10 cellular contexts compared by ENCODE assay signal in genomic region chr12:106985479-106985878, GRCh38. TPM values are rescaled to one million over a fixed set of nuclear protein-coding genes. Genes with fewer than 3 reads are reported as not detected.
DNase-seq lines count a peak whose midpoint lies in the region; ATAC-seq and TF ChIP-seq lines count a peak whose summit lies in the region.
"Had no signal": no experiment of that assay in that cellular context is flagged by ENCODE, and none has a peak within 500 bp of the region (broad histone marks: within the 10 kb centered on the region; RNA-seq: fewer than 3 reads in every experiment).

No MANE protein-coding gene starts in this region.

- H3K27ac ChIP-seq in VCaP (peak overlapping the region; percentile 84; the same call in 1 of the 2 replicates), lower lobe of right lung (no peak overlapping the region), subcutaneous abdominal adipose tissue (ENCODE audit: low read depth, low read length) (no peak overlapping the region)

- no peaks in the 10 kb centered on the region for H3K27me3 ChIP-seq in lower lobe of right lung (ENCODE audit: low read depth)
- no peaks in the 10 kb centered on the region for H3K27me3 ChIP-seq in subcutaneous abdominal adipose tissue (ENCODE audit: control insufficient read depth in 5 of 5, insufficient read depth in 4 of 5, low read length in 5 of 5)

- H3K4me3 ChIP-seq in lower lobe of right lung = peak overlapping the region; percentile 81
- peak overlapping the region in 4 of 5 donors; percentile 2 to 89 (median 50) for H3K4me3 ChIP-seq in subcutaneous abdominal adipose tissue (ENCODE audit: low read depth in 1 of 5, low read length in 5 of 5)

- peaks cover 48% of the 10 kb centered on the region for H3K4me1 Mint-ChIP-seq in activated naive CD8-positive, alpha-beta T cell (ENCODE audit: low read depth)
- peaks cover 47% of the 10 kb centered on the region for H3K4me1 Mint-ChIP-seq in activated naive CD8-positive, alpha-beta T cell treated with anti-CD3 and anti-CD28 coated beads, Interleukin-2, amount 50 U/mL, for 24 hours

- H3K9me3 Mint-ChIP-seq in activated naive CD8-positive, alpha-beta T cell (ENCODE audit: low read depth) = peaks cover 8% of the 10 kb centered on the region
- peaks cover 12% of the 10 kb centered on the region for H3K9me3 Mint-ChIP-seq in activated naive CD8-positive, alpha-beta T cell treated with anti-CD3 and anti-CD28 coated beads, Interleukin-2, amount 50 U/mL, for 24 hours

- ATAC-seq in activated naive CD8-positive, alpha-beta T cell treated with anti-CD3 and anti-CD28 coated beads, Interleukin-2, amount 50 U/mL, for 24 hours = no peak
- ATAC-seq in lower lobe of right lung = no peak
- no peak for ATAC-seq in HG02973 (IDR thresholded peaks at IDR 0.05; ENCODE audit: unreplicated experiment)

- no peaks in the 10 kb centered on the region for H3K27me3 Mint-ChIP-seq in activated naive CD8-positive, alpha-beta T cell
- no peaks in the 10 kb centered on the region for H3K27me3 Mint-ChIP-seq in activated naive CD8-positive, alpha-beta T cell treated with anti-CD3 and anti-CD28 coated beads, Interleukin-2, amount 50 U/mL, for 24 hours

- peaks cover 27% of the 10 kb centered on the region for H3K4me1 ChIP-seq in lower lobe of right lung
- peaks cover 2 to 26% (median 22%) of the 10 kb centered on the region in 5 donors for H3K4me1 ChIP-seq in subcutaneous abdominal adipose tissue (ENCODE audit: control insufficient read depth in 5 of 5, insufficient read depth in 5 of 5, low read length in 5 of 5)

- H3K4me3 Mint-ChIP-seq in activated naive CD8-positive, alpha-beta T cell = peak overlapping the region; percentile 94
- H3K4me3 Mint-ChIP-seq in activated naive CD8-positive, alpha-beta T cell treated with anti-CD3 and anti-CD28 coated beads, Interleukin-2, amount 50 U/mL, for 24 hours = no peak overlapping the region

- no peak overlapping the region for H3K27ac Mint-ChIP-seq in activated naive CD8-positive, alpha-beta T cell
- no peak overlapping the region for H3K27ac Mint-ChIP-seq in activated naive CD8-positive, alpha-beta T cell treated with anti-CD3 and anti-CD28 coated beads, Interleukin-2, amount 50 U/mL, for 24 hours

- H3K9me3 ChIP-seq in lower lobe of right lung (no peaks in the 10 kb centered on the region), subcutaneous abdominal adipose tissue (ENCODE audit: control insufficient read depth in 5 of 5, low read length in 5 of 5) (no peaks in the 10 kb centered on the region)

- peak overlapping the region in 1 of 5 donors; percentile 94 for H3K9ac ChIP-seq in subcutaneous abdominal adipose tissue (ENCODE audit: low read length in 5 of 5)

- peaks cover 20% of the 10 kb centered on the region for H3K36me3 Mint-ChIP-seq in activated naive CD8-positive, alpha-beta T cell
- H3K36me3 Mint-ChIP-seq in activated naive CD8-positive, alpha-beta T cell treated with anti-CD3 and anti-CD28 coated beads, Interleukin-2, amount 50 U/mL, for 24 hours (ENCODE audit: low read depth) = peaks cover 27% of the 10 kb centered on the region

- no peak for DNase-seq in activated naive CD8-positive, alpha-beta T cell treated with anti-CD3 and anti-CD28 coated beads, Interleukin-2, amount 50 U/mL, for 24 hours
- no peak for DNase-seq in lower lobe of right lung
- no peak for DNase-seq in nucleus accumbens (lab: John Stamatoyannopoulos, UW)
- DNase-seq in T-helper 1 cell = no peak
- DNase-seq: activated effector memory CD4-positive, alpha-beta T cell treated with anti-CD3 and anti-CD28 coated beads, Interleukin-2, amount 50 U/mL, for 16 hours; NCI-H226 had no signal

- no peak for TF ChIP-seq CTCF in VCaP (conservative IDR thresholded peaks at IDR 0.05)
- no peak for TF ChIP-seq CTCF in lower lobe of right lung (IDR thresholded peaks at IDR 0.05)

- H3K36me3 ChIP-seq in lower lobe of right lung (peaks cover 5% of the 10 kb centered on the region), subcutaneous abdominal adipose tissue (ENCODE audit: control insufficient read depth in 5 of 5, insufficient read depth in 5 of 5, low read length in 5 of 5) (peaks cover 0 to 18% (median 4%) of the 10 kb centered on the region in 5 donors)

- intact Hi-C loops in lower lobe of right lung (cut with DNase I) = no loop called here

RNA-seq across cellular contexts. Expression of gene MTERF2, which starts 1.5 kb away (rescaled TPM):
- 13.6 TPM for total RNA-seq in lower lobe of right lung

RNA-seq across cellular contexts. Expression of gene TMEM263, which starts 29.8 kb away (rescaled TPM):
- total RNA-seq in lower lobe of right lung = 26.5 TPM
